Comparison of ENCODE assay signal across 8 cellular contexts in the genomic region with DNA sequence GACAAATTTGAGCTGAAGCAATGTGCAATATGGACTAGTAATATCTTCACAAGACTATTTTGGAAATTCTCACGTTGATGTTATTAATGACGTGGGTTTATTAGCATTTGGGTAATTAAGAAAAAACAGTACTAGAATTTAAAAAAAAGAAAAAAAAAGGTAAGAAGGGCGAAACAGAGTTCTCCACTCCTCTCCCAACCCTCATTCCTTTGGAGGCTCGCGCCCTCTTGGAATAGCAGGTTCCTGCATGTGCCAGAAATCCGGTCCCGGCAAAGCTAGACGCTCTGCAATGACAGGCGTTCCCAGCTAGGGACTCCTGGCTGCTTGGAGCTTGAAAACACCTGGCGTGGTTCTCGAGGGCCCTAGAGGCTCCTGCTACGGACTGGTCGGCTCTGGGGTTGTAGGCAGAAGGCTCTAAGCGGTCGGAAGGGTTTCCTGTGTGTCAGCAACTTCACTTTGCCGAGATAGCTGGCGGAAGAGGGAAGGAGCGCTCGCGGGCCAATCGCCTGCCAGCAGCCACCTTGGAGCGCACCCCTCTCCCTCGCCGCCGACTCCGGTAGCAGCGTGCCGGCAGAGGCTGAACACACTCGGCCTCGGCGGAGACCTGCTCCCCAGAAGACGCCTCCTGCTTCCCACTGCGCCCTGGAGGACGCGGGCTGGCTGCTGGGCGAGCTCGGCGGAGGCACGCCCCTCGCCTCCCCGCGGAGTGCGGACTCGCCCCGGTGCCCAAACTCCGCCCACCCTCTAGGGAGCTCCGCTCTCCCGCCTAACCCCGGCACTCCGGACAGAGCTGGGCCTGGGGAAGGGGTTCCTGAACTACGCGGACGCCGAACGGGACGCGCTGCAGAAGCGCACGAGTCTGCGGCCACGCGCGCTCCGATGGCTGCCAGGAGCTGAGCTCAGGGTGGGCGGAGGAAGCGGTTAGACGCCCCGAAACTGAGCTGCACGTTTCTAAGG. TPM values are rescaled to one million over a fixed set of nuclear protein-coding genes. Genes with fewer than 3 reads are reported as not detected.
DNase-seq lines count a peak whose midpoint lies in the region; ATAC-seq and TF ChIP-seq lines count a peak whose summit lies in the region.

TSS of gene P2RY1 (plus strand) at position 778 of the 957 bp plus-strand sequence. CDS start 652 bp downstream, outside the sequence.

- H3K27me3 ChIP-seq in BLaER1 treated with 17β-estradiol and CSF1 and Interleukin-3, amounts not matched to agents 10 nM and 100 nM: peaks cover 0 to 8% (median 0%) of the 10 kb centered on the region in 11 experiments; a peak in 3 of 22 replicates
- peaks cover 37% of the 10 kb centered on the region for H3K27me3 ChIP-seq in neural progenitor cell

- peak within 1 kb of the TSS; percentile 95 for H2AFZ ChIP-seq in neural progenitor cell (replicated peaks)

- peaks cover 47% of the 10 kb centered on the region for H3K27me3 Mint-ChIP-seq in activated T-helper 1 cell treated with anti-CD3 and anti-CD28 coated beads, Interleukin-12 subunit alpha, Interleukin-12 subunit beta, Interleukin-2, Interleukin-4 antibody, amounts not matched to agents 30 ng/mL and 10 ng/mL and 1 ng/mL, durations not matched to agents 14 hours and 24 hours and 36 hours (ENCODE audit: insufficient read depth)
- H3K27me3 Mint-ChIP-seq in neural progenitor cell (ENCODE audit: insufficient read depth, low read depth): peaks cover 9% of the 10 kb centered on the region

- H3K79me2 ChIP-seq in neural progenitor cell (ENCODE audit: low read depth): no peaks in the 10 kb centered on the region

- H3K4me3 ChIP-seq in BLaER1 treated with 17β-estradiol and CSF1 and Interleukin-3, amounts not matched to agents 10 nM and 100 nM: peak within 1 kb of the TSS; percentile 72 to 88 (median 81)
- H3K4me3 ChIP-seq in neural progenitor cell: peak within 1 kb of the TSS; percentile 60

- peaks cover 0 to 6% (median 0%) of the 10 kb centered on the region in 11 experiments; a peak in 1 of 22 replicates for H4K20me1 ChIP-seq in BLaER1 treated with 17β-estradiol and CSF1 and Interleukin-3, amounts not matched to agents 10 nM and 100 nM
- no peaks in the 10 kb centered on the region for H4K20me1 ChIP-seq in neural progenitor cell (ENCODE audit: low read depth)

- H3K9ac ChIP-seq in BLaER1 treated with 17β-estradiol and CSF1 and Interleukin-3, amounts not matched to agents 10 nM and 100 nM: peak within 1 kb of the TSS; percentile 76 to 85 (median 80)
- H3K9ac ChIP-seq in neural progenitor cell: peak within 1 kb of the TSS; percentile 44

- peaks cover 21% of the 10 kb centered on the region for H3F3A ChIP-seq in neural progenitor cell (ENCODE audit: low read depth)

- no peaks in the 10 kb centered on the region for H3K36me3 Mint-ChIP-seq in activated T-helper 1 cell treated with anti-CD3 and anti-CD28 coated beads, Interleukin-12 subunit alpha, Interleukin-12 subunit beta, Interleukin-2, Interleukin-4 antibody, amounts not matched to agents 30 ng/mL and 10 ng/mL and 1 ng/mL, durations not matched to agents 14 hours and 24 hours and 36 hours (ENCODE audit: low read depth)
- peaks cover 2% of the 10 kb centered on the region for H3K36me3 Mint-ChIP-seq in neural progenitor cell

- H3K27ac Mint-ChIP-seq in activated T-helper 1 cell treated with anti-CD3 and anti-CD28 coated beads, Interleukin-12 subunit alpha, Interleukin-12 subunit beta, Interleukin-2, Interleukin-4 antibody, amounts not matched to agents 30 ng/mL and 10 ng/mL and 1 ng/mL, durations not matched to agents 14 hours and 24 hours and 36 hours: peak within 1 kb of the TSS; percentile 63
- peak within 1 kb of the TSS; percentile 95 for H3K27ac Mint-ChIP-seq in neural progenitor cell

- DNase-seq in NCI-H2171 treated with DMSO at 0.1 percent for 48 hours (lab: John Stamatoyannopoulos, UW) (peak; percentile 33), glomerular endothelial cell (ENCODE audit: extremely low read depth, low read depth, low spot score) (peak; percentile 27), neural progenitor cell (ENCODE audit: low spot score) (peak; percentile 91)
- peak; percentile 7 for DNase-seq in activated T-helper 1 cell treated with anti-CD3 and anti-CD28 coated beads, Interleukin-12 subunit alpha, Interleukin-12 subunit beta, Interleukin-2, Interleukin-4 antibody, amounts not matched to agents 30 ng/mL and 10 ng/mL and 1 ng/mL, durations not matched to agents 14 hours and 24 hours and 36 hours (ENCODE audit: low spot score)
- DNase-seq in effector CD4-positive, alpha-beta T cell: no peak

- peak within 1 kb of the TSS; percentile 27 to 85 (median 75); a peak in 21 of 22 replicates for H3K27ac ChIP-seq in BLaER1 treated with 17β-estradiol and CSF1 and Interleukin-3, amounts not matched to agents 10 nM and 100 nM
- H3K27ac ChIP-seq in neural progenitor cell: no peak within 1 kb of the TSS

- H3K4me1 Mint-ChIP-seq in activated T-helper 1 cell treated with anti-CD3 and anti-CD28 coated beads, Interleukin-12 subunit alpha, Interleukin-12 subunit beta, Interleukin-2, Interleukin-4 antibody, amounts not matched to agents 30 ng/mL and 10 ng/mL and 1 ng/mL, durations not matched to agents 14 hours and 24 hours and 36 hours (ENCODE audit: low read depth): peaks cover 15% of the 10 kb centered on the region
- peaks cover 19% of the 10 kb centered on the region for H3K4me1 Mint-ChIP-seq in neural progenitor cell

- H3K36me3 ChIP-seq in BLaER1 treated with 17β-estradiol and CSF1 and Interleukin-3, amounts not matched to agents 10 nM and 100 nM: no peaks in the 10 kb centered on the region
- H3K36me3 ChIP-seq in neural progenitor cell: no peaks in the 10 kb centered on the region

- peak within 1 kb of the TSS; percentile 84 for H3K4me3 Mint-ChIP-seq in activated T-helper 1 cell treated with anti-CD3 and anti-CD28 coated beads, Interleukin-12 subunit alpha, Interleukin-12 subunit beta, Interleukin-2, Interleukin-4 antibody, amounts not matched to agents 30 ng/mL and 10 ng/mL and 1 ng/mL, durations not matched to agents 14 hours and 24 hours and 36 hours
- H3K4me3 Mint-ChIP-seq in neural progenitor cell: peak within 1 kb of the TSS; percentile 97

- intact Hi-C loops in activated T-helper 1 cell treated with anti-CD3 and anti-CD28 coated beads, Interleukin-12 subunit alpha, Interleukin-12 subunit beta, Interleukin-2, Interleukin-4 antibody, amounts not matched to agents 30 ng/mL and 10 ng/mL and 1 ng/mL, durations not matched to agents 14 hours and 24 hours and 36 hours (cut with micrococcal nuclease): no loop called here

- no peaks in the 10 kb centered on the region for H3K9me3 ChIP-seq in BLaER1 treated with 17β-estradiol and CSF1 and Interleukin-3, amounts not matched to agents 10 nM and 100 nM (replicated peaks in 1 of 11)
- no peaks in the 10 kb centered on the region for H3K9me3 ChIP-seq in neural progenitor cell (ENCODE audit: low read depth)

- ATAC-seq in GM18868 (IDR thresholded peaks at IDR 0.05; ENCODE audit: unreplicated experiment) (peak; percentile 75), HG03045 (IDR thresholded peaks at IDR 0.05; ENCODE audit: unreplicated experiment) (peak; percentile 85)

- peaks cover 14 to 30% (median 25%) of the 10 kb centered on the region in 10 experiments for H3K4me1 ChIP-seq in BLaER1 treated with 17β-estradiol and CSF1 and Interleukin-3, amounts not matched to agents 10 nM and 100 nM
- no peaks in the 10 kb centered on the region for H3K4me1 ChIP-seq in neural progenitor cell

- TF ChIP-seq CTCF in neural progenitor cell (IDR thresholded peaks at IDR 0.05): no peak

- no peaks in the 10 kb centered on the region for H3K9me3 Mint-ChIP-seq in activated T-helper 1 cell treated with anti-CD3 and anti-CD28 coated beads, Interleukin-12 subunit alpha, Interleukin-12 subunit beta, Interleukin-2, Interleukin-4 antibody, amounts not matched to agents 30 ng/mL and 10 ng/mL and 1 ng/mL, durations not matched to agents 14 hours and 24 hours and 36 hours
- H3K9me3 Mint-ChIP-seq in neural progenitor cell: no peaks in the 10 kb centered on the region

- peak within 1 kb of the TSS; percentile 87 to 97 (median 93) for H3K4me2 ChIP-seq in BLaER1 treated with 17β-estradiol and CSF1 and Interleukin-3, amounts not matched to agents 10 nM and 100 nM
- H3K4me2 ChIP-seq in neural progenitor cell: peak within 1 kb of the TSS; percentile 86

RNA-seq across cellular contexts. Expression of gene P2RY1, which starts in this region (rescaled TPM):
- total RNA-seq in activated T-helper 1 cell treated with anti-CD3 and anti-CD28 coated beads, Interleukin-12 subunit alpha, Interleukin-12 subunit beta, Interleukin-2, Interleukin-4 antibody, amounts not matched to agents 30 ng/mL and 10 ng/mL and 1 ng/mL, durations not matched to agents 14 hours and 24 hours and 36 hours: 0.36 and 0.49 TPM in 2 replicates
- total RNA-seq in glomerular endothelial cell: 0.87 and 1.3 TPM in 2 replicates
- total RNA-seq in neural progenitor cell (ENCODE audit: low replicate concordance): 3.0 and 3.9 TPM in 2 replicates

Comparison
In these comparisons a context has a peak if more than half of its experiments do, and no peak if none do; other contexts are left out.
1. Peak in DNase-seq in activated T-helper 1 cell treated with anti-CD3 and anti-CD28 coated beads, Interleukin-12 subunit alpha, Interleukin-12 subunit beta, Interleukin-2, Interleukin-4 antibody, amounts not matched to agents 30 ng/mL and 10 ng/mL and 1 ng/mL, durations not matched to agents 14 hours and 24 hours and 36 hours; RNA of the gene not detected or under 1 TPM.